ENCODE assay signal across 8 cellular contexts in genomic region chr3:15055019-15055557, GRCh38. TPM values are rescaled to one million over a fixed set of nuclear protein-coding genes. Genes with fewer than 3 reads are reported as not detected.
DNase-seq lines count a peak whose midpoint lies in the region; ATAC-seq and TF ChIP-seq lines count a peak whose summit lies in the region.

No MANE protein-coding gene starts in this region.

- H3K9me3 ChIP-seq in testis: no peaks in the 10 kb centered on the region

- H3K27ac ChIP-seq in testis: no peak overlapping the region

- peak; percentile 36 to 44 (median 42) for DNase-seq in activated CD8-positive, alpha-beta memory T cell treated with anti-CD3 and anti-CD28 coated beads for 48 hours (ENCODE audit: low read depth in 2 of 3, low spot score in 2 of 3)
- DNase-seq in neural crest cell (ENCODE audit: low read depth, low spot score): no peak
- DNase-seq in NOMO-1 (lab: John Stamatoyannopoulos, UW; ENCODE audit: unreplicated experiment in 2 of 2): no peak
- no peak for DNase-seq in foreskin melanocyte
- no peak for DNase-seq in testis
- no peak for DNase-seq in HT-29 (ENCODE audit: low spot score)

- peaks cover 31% of the 10 kb centered on the region for H3K36me3 Mint-ChIP-seq in neural crest cell (ENCODE audit: low read depth)

- intact Hi-C loops in testis (cut with DNase I; ENCODE audit: low total_unique reads): no loop called here

- H3K4me1 ChIP-seq in testis: no peaks in the 10 kb centered on the region

- TF ChIP-seq CTCF in neural crest cell (conservative IDR thresholded peaks at IDR 0.05): no peak
- no peak for TF ChIP-seq CTCF in testis (IDR thresholded peaks at IDR 0.05)

- H3K27me3 ChIP-seq in testis: no peaks in the 10 kb centered on the region

- no peaks in the 10 kb centered on the region for H3K27me3 Mint-ChIP-seq in neural crest cell (ENCODE audit: low read depth)

- TF ChIP-seq POLR2A in GM18505 (IDR thresholded peaks at IDR 0.05; ENCODE audit: borderline replicate concordance, extremely low read depth, insufficient read depth, insufficient read length): no peak
- TF ChIP-seq POLR2A in testis (IDR thresholded peaks at IDR 0.05): no peak

- peaks cover 2% of the 10 kb centered on the region for H3K9me3 Mint-ChIP-seq in neural crest cell

- H3K27ac Mint-ChIP-seq in neural crest cell (ENCODE audit: unreplicated experiment): peak overlapping the region; percentile 82

- 94 to 96% methylated on average over 8 of the region's 8 CpGs for WGBS in testis, 2 donors

- no peak overlapping the region for H3K4me3 ChIP-seq in testis

- H3K4me1 Mint-ChIP-seq in neural crest cell: peaks cover 26% of the 10 kb centered on the region

- H3K36me3 ChIP-seq in testis (ENCODE audit: low read depth, missing control alignments): no peaks in the 10 kb centered on the region

- ATAC-seq in GM18505 (IDR thresholded peaks at IDR 0.05; ENCODE audit: unreplicated experiment): peak; percentile 45
- peak; percentile 48 for ATAC-seq in HG03025 (IDR thresholded peaks at IDR 0.05; ENCODE audit: low FRiP score, unreplicated experiment)

- H3K4me3 Mint-ChIP-seq in neural crest cell: peak overlapping the region; percentile 1

RNA-seq across cellular contexts. Expression of gene MRPS25, which starts 10.0 kb away (rescaled TPM):
- total RNA-seq in neural crest cell (60.9 and 62.0 TPM in 2 replicates), testis (10 to 100 TPM; 40.4 to 55.4 TPM)
- 102 TPM for polyA plus RNA-seq in testis (ENCODE audit: insufficient read depth, low read depth, low replicate concordance)
- total RNA-seq in HT-29 (2014; rRNA removed; shearing (Covaris generic)): 25.8 and 28.8 TPM in 2 replicates

RNA-seq across cellular contexts. Expression of gene RBSN, which starts 43.9 kb away (rescaled TPM):
- total RNA-seq in neural crest cell (29.6 and 29.7 TPM in 2 replicates), testis (10 to 100 TPM; 41.7 to 44.8 TPM)
- 19.6 TPM for polyA plus RNA-seq in testis (ENCODE audit: insufficient read depth, low read depth, low replicate concordance)
- total RNA-seq in HT-29 (2014; rRNA removed; shearing (Covaris generic)): 5.6 and 5.8 TPM in 2 replicates

Comparison
In these comparisons a context has a peak if more than half of its experiments do, and no peak if none do; other contexts are left out.
1. DNase-seq: peak in activated CD8-positive, alpha-beta memory T cell treated with anti-CD3 and anti-CD28 coated beads for 48 hours (3 of 3); none in neural crest cell (single experiment), NOMO-1 (0 of 2), foreskin melanocyte (single experiment), testis (single experiment) and HT-29 (single experiment).